8 cellular contexts compared by ENCODE assay signal in genomic region chr20:8654486-8654885, GRCh38.
"Had no signal": no experiment of that assay in that cellular context is flagged by ENCODE, and none has a peak within 500 bp of the region (broad histone marks: within the 10 kb centered on the region; RNA-seq: fewer than 3 reads in every experiment).

No MANE protein-coding gene starts in this region.

- H3K27ac ChIP-seq: GM23248, HL-60 had no signal

- H3K4me3 ChIP-seq: GM23248, HAP-1 had no signal

- DNase-seq: GM23248, GOT3, H7, HFFc6, KBM-7 had no signal

- ATAC-seq: HCT116 had no signal

- H3K9me3 ChIP-seq: HAP-1 had no signal

- H2AFZ ChIP-seq: GM23248 had no signal

- H3K9ac ChIP-seq: GM23248 had no signal

- H3K36me3 ChIP-seq: HAP-1 had no signal
